22 cellular contexts compared by ENCODE assay signal in genomic region chr1:22838965-22839364, GRCh38.
DNase-seq lines count a peak whose midpoint lies in the region; FAIRE-seq and TF ChIP-seq lines count a peak whose summit lies in the region.
"Had no signal": no experiment of that assay in that cellular context is flagged by ENCODE, and none has a peak within 500 bp of the region (broad histone marks: within the 10 kb centered on the region; RNA-seq: fewer than 3 reads in every experiment).

No MANE protein-coding gene starts in this region.

- H3K4me3 ChIP-seq in SJCRH30 (no peak overlapping the region), H1 (ENCODE audit: extremely low read depth in 1 of 4, insufficient read depth in 2 of 4, low read depth in 3 of 4, low read length in 4 of 4) (no peak overlapping the region), osteoblast (ENCODE audit: insufficient read depth, low read length) (no peak overlapping the region)
- H3K4me3 ChIP-seq: BLaER1, GM23248 had no signal

- no peak overlapping the region for H2BK12ac ChIP-seq in H1 (ENCODE audit: low read depth, low read length)

- 0 out of 2 replicates have a peak overlapping the region, but pooled peaks have one; percentile 64 for H2BK20ac ChIP-seq in H1 (ENCODE audit: low read length)

- H3K79me1 ChIP-seq in H1 (ENCODE audit: low read depth, low read length): no peaks in the 10 kb centered on the region

- no peak overlapping the region for H3K4ac ChIP-seq in H1 (replicated peaks; ENCODE audit: insufficient read length, low read depth, low read length)

- TF ChIP-seq CTCF in H1 (IDR thresholded peaks at IDR 0.05; ENCODE audit: control extremely low read depth in 1 of 3, insufficient read depth in 1 of 3, low read depth in 1 of 3, low read length in 3 of 3): no peak
- no peak for TF ChIP-seq CTCF in osteoblast (IDR thresholded peaks at IDR 0.05; ENCODE audit: extremely low read depth, low read depth, low read length)

- H4K20me1 ChIP-seq in H1 (replicated peaks in 1 of 2; ENCODE audit: control insufficient read depth in 1 of 2, insufficient read depth in 2 of 2, low read length in 2 of 2): peaks cover 0 to 2% of the 10 kb centered on the region in 2 experiments
- H4K20me1 ChIP-seq in osteoblast (ENCODE audit: insufficient read depth, low read length): no peaks in the 10 kb centered on the region
- H4K20me1 ChIP-seq: BLaER1 had no signal

- DNase-seq in NCI-H510A treated with DMSO at 0.1 percent for 48 hours (lab: John Stamatoyannopoulos, UW) (peak; percentile 11), NCI-H510A (lab: John Stamatoyannopoulos, UW) (no peak), SJCRH30 (peak; percentile 28 to 63), H1 (ENCODE audit: low read depth in 1 of 2, low spot score in 2 of 2) (no peak), posterior vena cava (ENCODE audit: low spot score) (peak; percentile 5), NOMO-1 treated with dmso at 0.1 percent for 144 hours (lab: John Stamatoyannopoulos, UW; ENCODE audit: unreplicated experiment) (no peak), HTR-8/SVneo (ENCODE audit: insufficient read length, low spot score) (no peak), osteoblast (ENCODE audit: insufficient read length, low spot score, missing footprints) (no peak)
- DNase-seq: Caco-2; CD4-positive, CD25-positive, alpha-beta regulatory T cell; CD8-positive, alpha-beta T cell; DMS153; DND-41; GM23248; H9; HFFc6 had no signal

- H3K56ac ChIP-seq in H1 (replicated peaks; ENCODE audit: insufficient read length, low read depth, low read length): no peak overlapping the region

- no peak overlapping the region for H3K23ac ChIP-seq in H1 (ENCODE audit: insufficient read length)

- H4K91ac ChIP-seq in H1 (replicated peaks; ENCODE audit: insufficient read length, low read length): no peak overlapping the region

- POLR2A ChIA-PET in H1 (lab: Charles Lee; ENCODE audit: partially characterized antibody): interaction anchor here (1.0 kb wide), 1 partner anchor 15 kb away, joined by 4 read pairs; no protein-coding TSS in a partner anchor

- H3K4me2 ChIP-seq in H1 (ENCODE audit: insufficient read depth in 1 of 2, low read depth in 2 of 2, low read length in 2 of 2): no peak overlapping the region
- no peak overlapping the region for H3K4me2 ChIP-seq in osteoblast (ENCODE audit: insufficient read depth, low read length)
- H3K4me2 ChIP-seq: BLaER1 had no signal

- no peak for TF ChIP-seq RAD21 in H1 (IDR thresholded peaks at IDR 0.05 in 1 of 2, conservative IDR thresholded peaks at IDR 0.05 in 1 of 2; ENCODE audit: low read depth in 2 of 2, low read length in 2 of 2)

- no peaks in the 10 kb centered on the region for H3K27me3 ChIP-seq in SJCRH30
- no peaks in the 10 kb centered on the region for H3K27me3 ChIP-seq in H1 (replicated peaks in 1 of 4; ENCODE audit: control insufficient read depth in 3 of 4, extremely low read depth in 1 of 4, insufficient read depth in 3 of 4, low read length in 3 of 4)
- no peaks in the 10 kb centered on the region for H3K27me3 ChIP-seq in osteoblast (ENCODE audit: insufficient read depth, low read length)
- H3K27me3 ChIP-seq: BLaER1 had no signal

- H3K23me2 ChIP-seq in H1 (ENCODE audit: low read depth, low read length): no peaks in the 10 kb centered on the region

- H3K4me1 ChIP-seq in SJCRH30 (peaks cover 22% of the 10 kb centered on the region), H1 (replicated peaks in 1 of 4; ENCODE audit: control insufficient read depth in 3 of 4, insufficient read depth in 4 of 4, low read length in 3 of 4) (peaks cover 0 to 2% (median 0%) of the 10 kb centered on the region in 4 experiments; a peak in 1 of 7 replicates), osteoblast (ENCODE audit: insufficient read depth, low read length) (no peaks in the 10 kb centered on the region)
- H3K4me1 ChIP-seq: Caco-2 had no signal

- no peak overlapping the region for H3K9ac ChIP-seq in H1 (replicated peaks in 1 of 4; ENCODE audit: extremely low read depth in 1 of 4, low read depth in 3 of 4, low read length in 3 of 4)
- H3K9ac ChIP-seq: BLaER1, GM23248 had no signal

- H2AFZ ChIP-seq in H1 (ENCODE audit: low read length) (no peak overlapping the region), osteoblast (ENCODE audit: low read length) (no peak overlapping the region)
- H2AFZ ChIP-seq: GM23248 had no signal

- H3K79me2 ChIP-seq in H1 (ENCODE audit: control insufficient read depth in 1 of 2, insufficient read depth in 2 of 2, low read length in 2 of 2): no peaks in the 10 kb centered on the region
- H3K79me2 ChIP-seq in osteoblast (ENCODE audit: insufficient read depth, low read length): no peaks in the 10 kb centered on the region

- intact Hi-C loops in posterior vena cava (cut with DNase I): no loop called here

- H3K27ac ChIP-seq in SJCRH30 (no peak overlapping the region), H1 (ENCODE audit: low read depth, low read length) (no peak overlapping the region), osteoblast (ENCODE audit: low read depth, low read length) (no peak overlapping the region)
- H3K27ac ChIP-seq: 22Rv1, BLaER1, C4-2B, GM23248 had no signal

- H3K9me3 ChIP-seq in SJCRH30 (replicated peaks): no peaks in the 10 kb centered on the region
- H3K9me3 ChIP-seq in H1 (ENCODE audit: insufficient read depth in 2 of 2, low read depth in 1 of 2, low read length in 1 of 2): no peaks in the 10 kb centered on the region
- H3K9me3 ChIP-seq in osteoblast (ENCODE audit: low read depth, low read length): no peaks in the 10 kb centered on the region
- H3K9me3 ChIP-seq: BLaER1, Caco-2 had no signal

- H2AK5ac ChIP-seq in H1 (ENCODE audit: low read depth, low read length): no peak overlapping the region

- no peak overlapping the region for H3K14ac ChIP-seq in H1 (ENCODE audit: insufficient read length)

- TF ChIP-seq EP300 in H1 (IDR thresholded peaks at IDR 0.05; ENCODE audit: borderline replicate concordance in 1 of 2, low read depth in 2 of 2, low read length in 2 of 2): no peak

- H4K8ac ChIP-seq in H1 (ENCODE audit: extremely low read depth, insufficient read depth, low read length): no peak overlapping the region

- no peak overlapping the region for H3K18ac ChIP-seq in H1 (ENCODE audit: extremely low read depth, low read length)

- CTCF ChIA-PET in H1 (lab: Charles Lee; ENCODE audit: partially characterized antibody): interaction anchor here (1.2 to 1.8 kb wide), 3 partner anchors 13 to 90 kb away, joined by 3 to 4 read pairs (median 3); no protein-coding TSS in a partner anchor

- FAIRE-seq in H1 (lab: Jason Lieb, UNC) (no peak), HTR-8/SVneo (lab: Jason Lieb, UNC) (no peak)
- FAIRE-seq: A204.1, G401.6, GM12892 had no signal

- WGBS in H1 (ENCODE audit: extremely low coverage in 1 of 2, insufficient coverage in 1 of 2, insufficient read length in 1 of 2, insufficient replicate concordance in 2 of 2, low coverage in 1 of 2, low lambda C conversion rate in 2 of 2, missing lambda C conversion rate in 1 of 2), 2 experiments: 89% methylated on average over 5 of the region's 5 CpGs; no CpG with 5 or more reads in 1 of the 2 experiments

- no peak overlapping the region for H2BK15ac ChIP-seq in H1 (ENCODE audit: low read length)

- no peak overlapping the region for H2BK120ac ChIP-seq in H1 (replicated peaks; ENCODE audit: low read depth, low read length)

- no peak overlapping the region for H2BK5ac ChIP-seq in H1 (ENCODE audit: low read depth, low read length)

- H3K36me3 ChIP-seq in SJCRH30 (no peaks in the 10 kb centered on the region), H1 (ENCODE audit: control insufficient read depth in 2 of 4, insufficient read depth in 4 of 4, low read length in 3 of 4) (no peaks in the 10 kb centered on the region), osteoblast (ENCODE audit: insufficient read depth, low read length) (no peaks in the 10 kb centered on the region)
- H3K36me3 ChIP-seq: BLaER1 had no signal

- no peak overlapping the region for H4K5ac ChIP-seq in H1 (ENCODE audit: insufficient read length, low read depth, low read length)

- no peak for TF ChIP-seq POLR2A in H1 (IDR thresholded peaks at IDR 0.05; ENCODE audit: control extremely low read depth in 1 of 2, low read depth in 2 of 2, low read length in 2 of 2)

TF ChIP-seq in H1, 55 proteins besides CTCF, POLR2A, EP300 and RAD21:
- TF ChIP-seq RBBP5 (IDR thresholded peaks at IDR 0.05; ENCODE audit: borderline replicate concordance, low read depth, low read length) (no peak), POLR2AphosphoS5 (IDR thresholded peaks at IDR 0.05; ENCODE audit: low read depth, low read length) (no peak)

Comparison
In these comparisons a context has a peak if more than half of its experiments do, and no peak if none do; other contexts are left out.
1. DNase-seq: peak in NCI-H510A treated with DMSO at 0.1 percent for 48 hours (single experiment), SJCRH30 (2 of 2) and posterior vena cava (single experiment); none in NCI-H510A (single experiment), H1 (0 of 2), NOMO-1 treated with dmso at 0.1 percent for 144 hours (single experiment), HTR-8/SVneo (single experiment) and osteoblast (single experiment).